22 cellular contexts compared by ENCODE assay signal in genomic region chr6:54920628-54921027, GRCh38.
A peak's percentile ranks its signal among the peaks of the same experiment; 100 is the strongest.
DNase-seq lines count a peak whose midpoint lies in the region; ATAC-seq and TF ChIP-seq lines count a peak whose summit lies in the region.
"Had no signal": no experiment of that assay in that cellular context is flagged by ENCODE, and none has a peak within 500 bp of the region (broad histone marks: within the 10 kb centered on the region; RNA-seq: fewer than 3 reads in every experiment).

No MANE protein-coding gene starts in this region.

- H3K4me1 ChIP-seq in GM23248 (ENCODE audit: insufficient read depth), result no peaks in the 10 kb centered on the region
- H3K4me1 ChIP-seq in adipocyte (ENCODE audit: control insufficient read depth, insufficient read depth, low read length), result no peaks in the 10 kb centered on the region

- no peak overlapping the region for H2AFZ ChIP-seq in GM23248

- in situ Hi-C loops in GM23248 (cut with MboI), result no loop called here

- H3K36me3 ChIP-seq in GM23248 (ENCODE audit: low read depth), result no peaks in the 10 kb centered on the region
- H3K36me3 ChIP-seq in adipocyte (ENCODE audit: control insufficient read depth, insufficient read depth, low read length, severe bottlenecking), result no peaks in the 10 kb centered on the region
- H3K36me3 ChIP-seq: BLaER1 treated with 17β-estradiol and CSF1 and Interleukin-3, amounts not matched to agents 10 nM and 100 nM had no signal

- H3K4me2 ChIP-seq in GM23248 (ENCODE audit: unreplicated experiment), result no peak overlapping the region
- H3K4me2 ChIP-seq: BLaER1 treated with 17β-estradiol and CSF1 and Interleukin-3, amounts not matched to agents 10 nM and 100 nM had no signal

- no peaks in the 10 kb centered on the region for H3K79me2 ChIP-seq in GM23248 (ENCODE audit: insufficient read depth)

- no peaks in the 10 kb centered on the region for H3F3A ChIP-seq in GM23248 (ENCODE audit: insufficient read depth)

- ATAC-seq in HG03469 (IDR thresholded peaks at IDR 0.05; ENCODE audit: unreplicated experiment), result no peak
- ATAC-seq: Panc1 had no signal

- H3K4me3 ChIP-seq in GM23248 (no peak overlapping the region), adipocyte (ENCODE audit: low read length) (no peak overlapping the region), epithelial cell of esophagus (ENCODE audit: low read length) (no peak overlapping the region)
- H3K4me3 ChIP-seq: BLaER1 treated with 17β-estradiol and CSF1 and Interleukin-3, amounts not matched to agents 10 nM and 100 nM; SK-N-MC had no signal

- H3K27ac ChIP-seq in GM23248, result no peak overlapping the region
- H3K27ac ChIP-seq: BLaER1 treated with 17β-estradiol and CSF1 and Interleukin-3, amounts not matched to agents 10 nM and 100 nM; RWPE1; SK-N-MC had no signal

- H3K9ac ChIP-seq in GM23248 (no peak overlapping the region), adipocyte (ENCODE audit: low read length) (no peak overlapping the region)
- H3K9ac ChIP-seq: BLaER1 treated with 17β-estradiol and CSF1 and Interleukin-3, amounts not matched to agents 10 nM and 100 nM had no signal

- no peaks in the 10 kb centered on the region for H3K27me3 ChIP-seq in GM23248 (replicated peaks; ENCODE audit: insufficient read depth)
- no peaks in the 10 kb centered on the region for H3K27me3 ChIP-seq in adipocyte (replicated peaks; ENCODE audit: control insufficient read depth, insufficient read depth, low read length)
- H3K27me3 ChIP-seq: BLaER1 treated with 17β-estradiol and CSF1 and Interleukin-3, amounts not matched to agents 10 nM and 100 nM had no signal

- H3K9me3 ChIP-seq in GM23248 (ENCODE audit: low read depth), result no peaks in the 10 kb centered on the region
- H3K9me3 ChIP-seq in adipocyte (ENCODE audit: control insufficient read depth, low read length), result no peaks in the 10 kb centered on the region
- H3K9me3 ChIP-seq: BLaER1 treated with 17β-estradiol and CSF1 and Interleukin-3, amounts not matched to agents 10 nM and 100 nM had no signal

- TF ChIP-seq CTCF in epithelial cell of esophagus (IDR thresholded peaks at IDR 0.05; ENCODE audit: insufficient read depth, low read depth, low read length, missing control alignments), result no peak

- no peaks in the 10 kb centered on the region for H3K9me2 ChIP-seq in GM23248 (ENCODE audit: insufficient read depth)

- peak; percentile 17 for DNase-seq in GM23248
- DNase-seq in adipocyte (ENCODE audit: low read depth), result peak; percentile 11
- peak; percentile 57 for DNase-seq in epithelial cell of esophagus (ENCODE audit: low read depth)
- peak; percentile 52 for DNase-seq in iris pigment epithelial cell (ENCODE audit: low read depth)
- DNase-seq in HUDEP-2 (lab: John Stamatoyannopoulos, UW; ENCODE audit: unreplicated experiment in 76 of 76), result no peak
- no peak for DNase-seq in NCI-H1417 (lab: John Stamatoyannopoulos, UW)
- no peak for DNase-seq in midbrain (lab: John Stamatoyannopoulos, UW)
- DNase-seq: AML-193; CD4-positive, alpha-beta T cell; H7; Karpas-422; NCI-H1092 treated with DMSO at 0.1 percent for 48 hours; NCI-H1436 treated with DMSO at 0.1 percent for 48 hours; NCI-H187 treated with DMSO at 0.1 percent for 48 hours; NCI-H446; NCI-H526; SHP77 treated with DMSO at 0.1 percent for 48 hours had no signal

- no peaks in the 10 kb centered on the region for H4K20me1 ChIP-seq in GM23248 (ENCODE audit: insufficient read depth)
- H4K20me1 ChIP-seq: BLaER1 treated with 17β-estradiol and CSF1 and Interleukin-3, amounts not matched to agents 10 nM and 100 nM had no signal

- WGBS in GM23248 (ENCODE audit: low coverage in 1 of 2, low lambda C conversion rate in 2 of 2, missing lambda C conversion rate in 2 of 2), 2 experiments, result 58 to 64% methylated on average over 1 of the region's 1 CpG

Comparison
In these comparisons a context has a peak if more than half of its experiments do, and no peak if none do; other contexts are left out.
1. DNase-seq: peak in GM23248 (single experiment), adipocyte (single experiment), epithelial cell of esophagus (single experiment) and iris pigment epithelial cell (single experiment); none in HUDEP-2 (0 of 76), NCI-H1417 (0 of 3) and midbrain (single experiment).